In the genomic region with DNA sequence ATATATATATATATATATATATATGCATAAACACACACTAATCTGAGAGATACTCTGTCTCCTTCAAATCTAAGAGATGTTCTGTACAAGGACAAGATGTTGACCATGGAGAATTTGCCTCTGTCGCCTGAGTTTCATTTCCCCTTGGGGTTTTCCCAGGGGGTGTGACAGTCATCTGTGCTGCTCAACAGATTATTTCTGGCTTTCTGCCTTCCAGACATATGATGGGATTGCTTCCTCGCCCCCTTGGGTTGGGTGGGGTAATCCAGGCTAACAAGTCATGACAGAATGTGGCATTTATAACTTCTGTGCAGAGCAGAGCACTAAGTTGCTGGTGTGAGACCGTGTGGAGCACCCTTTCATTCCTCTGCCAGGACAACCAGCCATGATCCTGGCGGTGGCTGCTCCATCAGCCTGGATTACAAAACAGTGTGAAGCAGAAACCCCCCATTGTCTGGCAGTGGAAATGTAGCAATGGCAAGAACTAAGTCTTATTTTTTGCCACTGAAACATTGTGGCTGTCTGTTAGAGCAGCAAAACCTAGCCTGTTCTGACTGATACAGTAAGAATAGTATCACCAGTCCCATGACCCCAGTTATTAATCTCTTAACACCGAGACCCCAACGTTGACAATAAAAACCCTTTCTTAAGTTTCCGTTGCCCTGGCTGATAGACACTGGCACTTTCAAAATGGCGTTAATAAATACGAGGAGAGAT, we compare ENCODE assay signal across 10 cellular contexts. TPM values are rescaled to one million over a fixed set of nuclear protein-coding genes. Genes with fewer than 3 reads are reported as not detected.
DNase-seq lines count a peak whose midpoint lies in the region; ATAC-seq and TF ChIP-seq lines count a peak whose summit lies in the region.
"Had no signal": no experiment of that assay in that cellular context is flagged by ENCODE, and none has a peak within 500 bp of the region (broad histone marks: within the 10 kb centered on the region; RNA-seq: fewer than 3 reads in every experiment).

No MANE protein-coding gene starts in this region.

- H3K9ac ChIP-seq in MM.1S (ENCODE audit: low read length) = no peak overlapping the region
- H3K9ac ChIP-seq: KMS-11 had no signal

- peak overlapping the region; percentile 55 for H3K4me2 ChIP-seq in MM.1S (ENCODE audit: low read depth, low read length)
- H3K4me2 ChIP-seq: KMS-11 had no signal

- H3K4me3 ChIP-seq in MM.1S (ENCODE audit: low read length) = no peak overlapping the region

- H3K27me3 Mint-ChIP-seq in natural killer cell treated with Interleukin-12 subunit alpha and Interleukin-12 subunit beta and Interleukin-15 and Interleukin-18, amount 100 ng/mL, for 72 hours = peaks cover 21 to 45% of the 10 kb centered on the region in 2 donors
- H3K27me3 Mint-ChIP-seq: progenitor cell of endocrine pancreas had no signal

- H3F3A ChIP-seq in MM.1S (ENCODE audit: insufficient read depth, low read length) = no peaks in the 10 kb centered on the region

- H4K20me1 ChIP-seq in MM.1S (ENCODE audit: insufficient read depth, low read length) = no peaks in the 10 kb centered on the region

- no peaks in the 10 kb centered on the region for H3K9me3 Mint-ChIP-seq in natural killer cell treated with Interleukin-12 subunit alpha and Interleukin-12 subunit beta and Interleukin-15 and Interleukin-18, amount 100 ng/mL, for 72 hours

- H3K9me2 ChIP-seq in MM.1S (replicated peaks; ENCODE audit: insufficient read depth, low read length) = no peaks in the 10 kb centered on the region

- H3K4me3 Mint-ChIP-seq in natural killer cell treated with Interleukin-12 subunit alpha and Interleukin-12 subunit beta and Interleukin-15 and Interleukin-18, amount 100 ng/mL, for 72 hours = no peak overlapping the region

- H3K27me3 ChIP-seq in MM.1S (replicated peaks; ENCODE audit: insufficient read depth, low read length) = no peaks in the 10 kb centered on the region

- H3K27ac Mint-ChIP-seq in natural killer cell treated with Interleukin-12 subunit alpha and Interleukin-12 subunit beta and Interleukin-15 and Interleukin-18, amount 100 ng/mL, for 72 hours = no peak overlapping the region
- H3K27ac Mint-ChIP-seq: progenitor cell of endocrine pancreas had no signal

- H3K4me1 ChIP-seq in MM.1S (ENCODE audit: low read length) = peaks cover 7% of the 10 kb centered on the region

- H2AFZ ChIP-seq in MM.1S (ENCODE audit: low read length) = no peak overlapping the region

- no peak overlapping the region for H3K27ac ChIP-seq in MM.1S (ENCODE audit: low read length)
- H3K27ac ChIP-seq: KMS-11 had no signal

- no peaks in the 10 kb centered on the region for H3K36me3 ChIP-seq in MM.1S (replicated peaks; ENCODE audit: insufficient read depth, low read length)

- ATAC-seq in GM19025 (IDR thresholded peaks at IDR 0.05; ENCODE audit: low read depth, unreplicated experiment) (peak; percentile 66), HG02678 (IDR thresholded peaks at IDR 0.05; ENCODE audit: unreplicated experiment) (peak; percentile 59)
- peak; percentile 31 to 67 for ATAC-seq in natural killer cell treated with Interleukin-12 subunit alpha and Interleukin-12 subunit beta and Interleukin-15 and Interleukin-18, amount 100 ng/mL, for 72 hours

- no peaks in the 10 kb centered on the region for H3K36me3 Mint-ChIP-seq in natural killer cell treated with Interleukin-12 subunit alpha and Interleukin-12 subunit beta and Interleukin-15 and Interleukin-18, amount 100 ng/mL, for 72 hours

- DNase-seq in MM.1S (peak; percentile 35), UCSD-AML1 (lab: John Stamatoyannopoulos, UW; ENCODE audit: unreplicated experiment) (no peak), SHP77 (lab: John Stamatoyannopoulos, UW) (no peak), epidermal melanocyte (ENCODE audit: insufficient read length, low spot score) (no peak)
- no peak for DNase-seq in natural killer cell treated with Interleukin-12 subunit alpha and Interleukin-12 subunit beta and Interleukin-15 and Interleukin-18, amount 100 ng/mL, for 72 hours (ENCODE audit: low spot score)
- DNase-seq in activated effector memory CD4-positive, alpha-beta T cell treated with anti-CD3 and anti-CD28 coated beads, Interleukin-2, amount 50 U/mL, for 16 hours = no peak

- H3K4me1 Mint-ChIP-seq in natural killer cell treated with Interleukin-12 subunit alpha and Interleukin-12 subunit beta and Interleukin-15 and Interleukin-18, amount 100 ng/mL, for 72 hours (ENCODE audit: low read depth in 2 of 2) = peaks cover 11 to 13% of the 10 kb centered on the region in 2 donors

- no peaks in the 10 kb centered on the region for H3K79me2 ChIP-seq in MM.1S (ENCODE audit: low read length)

- TF ChIP-seq CTCF in MM.1S (IDR thresholded peaks at IDR 0.05; ENCODE audit: low read length) = no peak

- no peaks in the 10 kb centered on the region for H3K9me3 ChIP-seq in MM.1S (replicated peaks; ENCODE audit: insufficient read depth, low read length)

RNA-seq across cellular contexts. Expression of gene USP6NL, which starts 13.7 kb away (rescaled TPM):
- 1 to 10 TPM; 1.0 to 2.0 TPM for total RNA-seq in natural killer cell treated with Interleukin-12 subunit alpha and Interleukin-12 subunit beta and Interleukin-15 and Interleukin-18, amount 100 ng/mL, for 72 hours
